9 cellular contexts compared by ENCODE assay signal in genomic region chr5:15105799-15106393, GRCh38.
A peak's percentile ranks its signal among the peaks of the same experiment; 100 is the strongest.
DNase-seq lines count a peak whose midpoint lies in the region; ATAC-seq, FAIRE-seq and TF ChIP-seq lines count a peak whose summit lies in the region.
"Had no signal": no experiment of that assay in that cellular context is flagged by ENCODE, and none has a peak within 500 bp of the region (broad histone marks: within the 10 kb centered on the region; RNA-seq: fewer than 3 reads in every experiment).

No MANE protein-coding gene starts in this region.

- H2AFZ ChIP-seq in K562 (ENCODE audit: low read depth, low read length) = no peak overlapping the region

- intact Hi-C loops in K562 (cut with micrococcal nuclease) = loop anchor here (5.0 kb wide), 1 partner anchor 716 kb away; no protein-coding TSS in a partner anchor

- no peak for TF ChIP-seq POLR2A in K562 (conservative IDR thresholded peaks at IDR 0.05)

- H3K4me1 ChIP-seq in NT2/D1 (ENCODE audit: insufficient read depth, insufficient read length) (no peaks in the 10 kb centered on the region), K562 (replicated peaks in 1 of 2; ENCODE audit: control insufficient read depth in 2 of 2, insufficient read depth in 2 of 2, low read length in 2 of 2) (no peaks in the 10 kb centered on the region)

- WGBS in K562 (ENCODE audit: insufficient coverage, low coverage, missing lambda C conversion rate) = 0% methylated on average over 2 of the region's 2 CpGs

- no peak overlapping the region for H3K4me2 ChIP-seq in K562 (ENCODE audit: insufficient read depth, low read length)

- H3K36me3 ChIP-seq in NT2/D1 (ENCODE audit: insufficient read depth, insufficient read length, low read length) (no peaks in the 10 kb centered on the region), K562 (ENCODE audit: control insufficient read depth, insufficient read depth, low read length) (no peaks in the 10 kb centered on the region)

- peak; percentile 84 for FAIRE-seq in K562 (lab: Jason Lieb, UNC)
- FAIRE-seq: frontal cortex had no signal

- no peak overlapping the region for H3K9ac ChIP-seq in NT2/D1 (ENCODE audit: insufficient read length, low read depth)
- no peak overlapping the region for H3K9ac ChIP-seq in K562 (ENCODE audit: insufficient read depth in 1 of 2, low read depth in 2 of 2, low read length in 2 of 2)

- H3K4me3 ChIP-seq in NT2/D1 (ENCODE audit: insufficient read length, low read depth) = no peak overlapping the region
- H3K4me3 ChIP-seq in K562 = no peak overlapping the region

- TF ChIP-seq RAD21 in K562 (CRISPR knock-in tag; conservative IDR thresholded peaks at IDR 0.05 in 1 of 2, IDR thresholded peaks at IDR 0.05 in 1 of 2) = peak; percentile 38 to 68

- peak; percentile 92 for ATAC-seq in GM21515 (IDR thresholded peaks at IDR 0.05; ENCODE audit: unreplicated experiment)
- ATAC-seq in HG03575 (IDR thresholded peaks at IDR 0.05; ENCODE audit: extremely low read depth, insufficient number of reproducible peaks, low FRiP score, unreplicated experiment) = peak; percentile 66
- peak; percentile 87 for ATAC-seq in K562

- no peaks in the 10 kb centered on the region for H4K20me1 ChIP-seq in K562 (replicated peaks; ENCODE audit: control insufficient read depth, insufficient read depth, low read length)

- DNase-seq in SIG-M5 treated with dmso at 0.1 percent for 504 hours (lab: John Stamatoyannopoulos, UW; ENCODE audit: unreplicated experiment) = peak; percentile 46
- DNase-seq in SIG-M5 (lab: John Stamatoyannopoulos, UW) = no peak
- DNase-seq in NT2/D1 (ENCODE audit: low read depth, low spot score) = peak; percentile 36
- DNase-seq in K562 (ENCODE audit: extremely low read depth in 1 of 4, low spot score in 3 of 4) = peak; percentile 54 to 65 (median 57)
- peak; percentile 73 for DNase-seq in inferior parietal cortex (ENCODE audit: extremely low spot score)
- peak; percentile 53 for DNase-seq in stimulated activated CD8-positive, alpha-beta memory T cell treated with anti-CD3 and anti-CD28 coated beads, Interleukin-4, amount 100 ng/mL, for 48 hours

- no TSS peak for BruUV-seq in K562 (replicated peaks; lab: Mats Ljungman, UMichigan)

- CTCF ChIA-PET in K562 (lab: Yijun Ruan, JAX; ENCODE audit: low intra/inter-chr PET ratio) = no interaction called here

- in situ Hi-C loops in K562 (cut with MboI) = no loop called here

- POLR2A ChIA-PET in K562 (lab: Yijun Ruan, JAX) = no interaction called here

- peak; percentile 38 to 69 (median 61); a peak in 4 of 6 replicates for TF ChIP-seq CTCF in K562 (IDR thresholded peaks at IDR 0.05 in 2 of 3, conservative IDR thresholded peaks at IDR 0.05 in 1 of 3; ENCODE audit: insufficient read depth in 2 of 3, low read depth in 1 of 3, low read length in 3 of 3)

- H3K27me3 ChIP-seq in NT2/D1 (ENCODE audit: insufficient read depth, insufficient read length) (no peaks in the 10 kb centered on the region), K562 (ENCODE audit: control insufficient read depth in 2 of 2, insufficient read depth in 2 of 2, low read length in 2 of 2) (no peaks in the 10 kb centered on the region)

- H3K9me1 ChIP-seq in K562 (ENCODE audit: control insufficient read depth, insufficient read depth, low read length) = no peaks in the 10 kb centered on the region

- H3K9me3 ChIP-seq in NT2/D1 (ENCODE audit: insufficient read depth, low read length) (no peaks in the 10 kb centered on the region), K562 (replicated peaks; ENCODE audit: control insufficient read depth, insufficient read depth, low read depth, low read length) (no peaks in the 10 kb centered on the region)

- TF ChIP-seq EP300 in K562 (IDR thresholded peaks at IDR 0.05; ENCODE audit: low read length) = no peak

- no peak overlapping the region for H3K27ac ChIP-seq in K562 (ENCODE audit: extremely low read depth, low read depth, low read length)

- no peaks in the 10 kb centered on the region for H3K79me2 ChIP-seq in K562 (ENCODE audit: control insufficient read depth, insufficient read depth, low read length)

TF ChIP-seq in K562, 482 proteins besides CTCF, POLR2A, EP300 and RAD21:
- TF ChIP-seq ZNF175 (CRISPR knock-in tag; IDR thresholded peaks at IDR 0.05; ENCODE audit: low read depth) (no peak), SMC3 (conservative IDR thresholded peaks at IDR 0.05; ENCODE audit: insufficient read depth, low read depth, low read length) (0 out of 2 replicates have a peak, but pooled peaks have one; percentile 51), EHMT2 (IDR thresholded peaks at IDR 0.05) (0 out of 2 replicates have a peak, but pooled peaks have one; percentile 38), ARID4B (CRISPR knock-in tag; IDR thresholded peaks at IDR 0.05) (no peak), DEAF1 (CRISPR knock-in tag; IDR thresholded peaks at IDR 0.05) (0 out of 2 replicates have a peak, but pooled peaks have one; percentile 16)
